Comparison of ENCODE assay signal across 15 cellular contexts in the genomic region with DNA sequence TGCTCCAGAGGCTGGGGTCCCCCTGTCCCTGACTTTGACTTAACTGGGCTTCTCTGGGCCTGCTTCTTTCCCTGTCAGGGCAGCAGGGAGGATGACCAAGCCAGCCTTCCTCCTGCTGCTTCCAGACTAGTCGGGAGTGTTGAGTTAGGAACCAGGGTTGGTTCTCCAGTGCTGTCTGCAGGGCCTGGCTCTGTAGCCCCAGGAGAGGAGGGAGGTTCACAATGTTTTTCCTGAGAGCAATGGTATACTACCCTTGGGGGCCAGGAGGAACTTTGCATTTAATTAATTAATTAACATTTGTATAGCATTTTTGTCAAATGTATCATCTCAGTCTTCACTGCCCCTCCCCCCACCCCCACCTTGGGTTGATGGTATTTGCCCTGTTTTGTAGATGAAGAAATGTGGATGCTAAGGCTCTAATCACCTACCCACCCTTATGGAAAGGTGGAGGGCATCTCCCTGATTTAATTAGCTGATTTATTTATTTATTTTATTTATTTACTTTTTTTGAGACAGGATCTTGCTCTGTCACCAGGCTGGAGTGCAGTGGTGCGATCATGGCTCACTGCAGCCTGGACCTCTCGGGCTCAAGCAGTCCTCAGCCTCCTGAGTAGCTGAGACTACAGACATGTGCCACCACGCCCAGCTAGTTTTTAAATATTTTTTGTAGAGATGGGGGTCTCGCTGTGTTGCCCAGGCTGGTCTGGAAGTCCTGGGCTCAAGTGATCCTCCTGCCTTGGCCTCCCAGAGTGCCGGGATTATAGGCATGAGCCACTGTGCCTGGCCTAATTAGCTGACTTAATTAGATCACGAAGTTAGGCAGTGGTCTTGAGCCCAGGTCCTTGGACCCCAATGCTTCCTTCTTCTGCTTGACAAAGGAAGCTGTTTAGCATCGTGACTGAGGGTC. TPM values are rescaled to one million over a fixed set of nuclear protein-coding genes. Genes with fewer than 3 reads are reported as not detected.
DNase-seq lines count a peak whose midpoint lies in the region; ATAC-seq and TF ChIP-seq lines count a peak whose summit lies in the region.
"Had no signal": no experiment of that assay in that cellular context is flagged by ENCODE, and none has a peak within 500 bp of the region (broad histone marks: within the 10 kb centered on the region; RNA-seq: fewer than 3 reads in every experiment).

No MANE protein-coding gene starts in this region.

- H3K9me3 Mint-ChIP-seq in activated T-helper 2 cell treated with anti-CD3 and anti-CD28 coated beads, Interferon-gamma antibody, Interleukin-2, Interleukin-4, amounts not matched to agents 10 μg/mL and 5 μg/mL and 100 μg/mL, durations not matched to agents 14 hours and 24 hours and 36 hours: no peaks in the 10 kb centered on the region
- H3K9me3 Mint-ChIP-seq: activated naive CD8-positive, alpha-beta T cell treated with anti-CD3 and anti-CD28 coated beads for 36 hours had no signal

- H3K9ac ChIP-seq in skeletal muscle satellite cell (ENCODE audit: low read depth, low read length): peak overlapping the region; percentile 89

- H3K27me3 Mint-ChIP-seq in activated T-helper 2 cell treated with anti-CD3 and anti-CD28 coated beads, Interferon-gamma antibody, Interleukin-2, Interleukin-4, amounts not matched to agents 10 μg/mL and 5 μg/mL and 100 μg/mL, durations not matched to agents 14 hours and 24 hours and 36 hours (ENCODE audit: low read depth): no peaks in the 10 kb centered on the region
- H3K27me3 Mint-ChIP-seq: activated naive CD8-positive, alpha-beta T cell treated with anti-CD3 and anti-CD28 coated beads for 36 hours had no signal

- peaks cover 63% of the 10 kb centered on the region for H3K79me2 ChIP-seq in hepatocyte

- H3K4me2 ChIP-seq in hepatocyte (peak overlapping the region; percentile 49), skeletal muscle satellite cell (ENCODE audit: low read length) (peak overlapping the region; percentile 76)

- no peaks in the 10 kb centered on the region for H4K20me1 ChIP-seq in hepatocyte (ENCODE audit: insufficient read depth, poor library complexity, severe bottlenecking)

- H3K27me3 ChIP-seq in hepatocyte (no peaks in the 10 kb centered on the region), skeletal muscle satellite cell (ENCODE audit: control insufficient read depth, insufficient read depth, low read length) (no peaks in the 10 kb centered on the region)

- no peak overlapping the region for H3K27ac Mint-ChIP-seq in activated T-helper 2 cell treated with anti-CD3 and anti-CD28 coated beads, Interferon-gamma antibody, Interleukin-2, Interleukin-4, amounts not matched to agents 10 μg/mL and 5 μg/mL and 100 μg/mL, durations not matched to agents 14 hours and 24 hours and 36 hours

- WGBS in hepatocyte (ENCODE audit: low lambda C conversion rate, missing lambda C conversion rate): 93% methylated on average over 8 of the region's 8 CpGs

- no peak overlapping the region for H3K4me3 Mint-ChIP-seq in activated T-helper 2 cell treated with anti-CD3 and anti-CD28 coated beads, Interferon-gamma antibody, Interleukin-2, Interleukin-4, amounts not matched to agents 10 μg/mL and 5 μg/mL and 100 μg/mL, durations not matched to agents 14 hours and 24 hours and 36 hours (ENCODE audit: low read depth)
- H3K4me3 Mint-ChIP-seq: activated naive CD8-positive, alpha-beta T cell treated with anti-CD3 and anti-CD28 coated beads for 36 hours had no signal

- peaks cover 46% of the 10 kb centered on the region for H3K36me3 Mint-ChIP-seq in activated T-helper 2 cell treated with anti-CD3 and anti-CD28 coated beads, Interferon-gamma antibody, Interleukin-2, Interleukin-4, amounts not matched to agents 10 μg/mL and 5 μg/mL and 100 μg/mL, durations not matched to agents 14 hours and 24 hours and 36 hours (ENCODE audit: low read depth)

- DNase-seq in left cardiac atrium (peak; percentile 5), cardiac septum (ENCODE audit: low spot score) (no peak), hepatocyte (ENCODE audit: low spot score) (no peak), SKM-1 treated with dmso at 0.1 percent for 144 hours (lab: John Stamatoyannopoulos, UW; ENCODE audit: unreplicated experiment) (no peak), amygdala (lab: John Stamatoyannopoulos, UW) (no peak)
- no peak for DNase-seq in activated T-helper 2 cell treated with anti-CD3 and anti-CD28 coated beads, Interferon-gamma antibody, Interleukin-2, Interleukin-4, amounts not matched to agents 10 μg/mL and 5 μg/mL and 100 μg/mL, durations not matched to agents 14 hours and 24 hours and 36 hours (ENCODE audit: low spot score)
- DNase-seq: ACHN; activated naive CD8-positive, alpha-beta T cell treated with anti-CD3 and anti-CD28 coated beads for 36 hours; mucosa of descending colon; NCI-H446; OCI-M1; stimulated activated naive CD8-positive, alpha-beta T cell treated with anti-CD3 and anti-CD28 coated beads, Interleukin-15, Interleukin-2, amounts not matched to agents 100 U/mL and 50 U/mL, for 24 hours had no signal

- ATAC-seq in left cardiac atrium: no peak
- ATAC-seq in GM18873 (IDR thresholded peaks at IDR 0.05; ENCODE audit: low FRiP score, unreplicated experiment): no peak
- ATAC-seq: activated CD4-positive, CD25-positive, alpha-beta regulatory T cell treated with anti-CD3 and anti-CD28 coated beads, Interleukin-2, amount 50 U/mL, for 24 hours; mucosa of descending colon; stimulated activated naive CD8-positive, alpha-beta T cell treated with anti-CD3 and anti-CD28 coated beads, Interleukin-15, Interleukin-2, amounts not matched to agents 100 U/mL and 50 U/mL, for 24 hours had no signal

- H3K36me3 ChIP-seq in hepatocyte (replicated peaks; ENCODE audit: insufficient read depth, low read depth) (no peaks in the 10 kb centered on the region), skeletal muscle satellite cell (ENCODE audit: insufficient read depth, low read length) (peaks cover 25% of the 10 kb centered on the region)

- H3K27ac ChIP-seq in hepatocyte: peak overlapping the region; percentile 83

- H3K9me2 ChIP-seq in hepatocyte (replicated peaks; ENCODE audit: insufficient read depth): no peaks in the 10 kb centered on the region

- H3K9me3 ChIP-seq in hepatocyte (ENCODE audit: low read depth) (no peaks in the 10 kb centered on the region), skeletal muscle satellite cell (replicated peaks; ENCODE audit: low read length) (no peaks in the 10 kb centered on the region)
- H3K9me3 ChIP-seq: mucosa of descending colon had no signal

- H3K4me3 ChIP-seq in hepatocyte (no peak overlapping the region), skeletal muscle satellite cell (ENCODE audit: low read length) (peak overlapping the region; percentile 52)
- H3K4me3 ChIP-seq: mucosa of descending colon had no signal

- intact Hi-C loops in left cardiac atrium (cut with DNase I): no loop called here
- intact Hi-C loops in cardiac septum (cut with DNase I): no loop called here
- intact Hi-C loops in activated T-helper 2 cell treated with anti-CD3 and anti-CD28 coated beads, Interferon-gamma antibody, Interleukin-2, Interleukin-4, amounts not matched to agents 10 μg/mL and 5 μg/mL and 100 μg/mL, durations not matched to agents 14 hours and 24 hours and 36 hours (cut with micrococcal nuclease): loop anchor here (2.0 kb wide), 1 partner anchor 34 kb away; no protein-coding TSS in a partner anchor

- no peak overlapping the region for H2AFZ ChIP-seq in hepatocyte

- H3K4me1 ChIP-seq in hepatocyte (ENCODE audit: insufficient read depth): peaks cover 50% of the 10 kb centered on the region
- peaks cover 74% of the 10 kb centered on the region for H3K4me1 ChIP-seq in skeletal muscle satellite cell (ENCODE audit: control insufficient read depth, insufficient read depth, low read length)

- no peak for TF ChIP-seq CTCF in hepatocyte (IDR thresholded peaks at IDR 0.05; ENCODE audit: poor library complexity)

- peaks cover 69% of the 10 kb centered on the region for H3K4me1 Mint-ChIP-seq in activated T-helper 2 cell treated with anti-CD3 and anti-CD28 coated beads, Interferon-gamma antibody, Interleukin-2, Interleukin-4, amounts not matched to agents 10 μg/mL and 5 μg/mL and 100 μg/mL, durations not matched to agents 14 hours and 24 hours and 36 hours (ENCODE audit: low read depth)

RNA-seq across cellular contexts. Expression of a gene that starts 6.6 kb away (rescaled TPM):
- total RNA-seq in left cardiac atrium (10 to 100 TPM; 33.3 to 40.6 TPM), cardiac septum (28.9 TPM), hepatocyte (40.4 and 54.8 TPM in 2 replicates)
- 23.9 and 26.3 TPM in 2 replicates for polyA plus RNA-seq in hepatocyte
- 27.3 and 27.4 TPM in 2 replicates for total RNA-seq in skeletal muscle satellite cell (2012; rRNA removed)
- total RNA-seq in activated T-helper 2 cell treated with anti-CD3 and anti-CD28 coated beads, Interferon-gamma antibody, Interleukin-2, Interleukin-4, amounts not matched to agents 10 μg/mL and 5 μg/mL and 100 μg/mL, durations not matched to agents 14 hours and 24 hours and 36 hours: 27.1 and 28.0 TPM in 2 replicates

RNA-seq across cellular contexts. Expression of a gene that starts 51.5 kb away (rescaled TPM):
- total RNA-seq in left cardiac atrium: 10 to 100 TPM; 16.8 to 19.1 TPM
- total RNA-seq in cardiac septum: 12.9 TPM
- total RNA-seq in hepatocyte: 61.3 and 66.9 TPM in 2 replicates
- polyA plus RNA-seq in hepatocyte: 75.3 and 102 TPM in 2 replicates
- total RNA-seq in skeletal muscle satellite cell (2012; rRNA removed): 8.6 and 11.4 TPM in 2 replicates
- total RNA-seq in activated T-helper 2 cell treated with anti-CD3 and anti-CD28 coated beads, Interferon-gamma antibody, Interleukin-2, Interleukin-4, amounts not matched to agents 10 μg/mL and 5 μg/mL and 100 μg/mL, durations not matched to agents 14 hours and 24 hours and 36 hours: 7.1 and 7.5 TPM in 2 replicates
